35 cellular contexts compared by ENCODE assay signal in genomic region chr17:41420134-41420533, GRCh38. TPM values are rescaled to one million over a fixed set of nuclear protein-coding genes. Genes with fewer than 3 reads are reported as not detected.
A peak's percentile ranks its signal among the peaks of the same experiment; 100 is the strongest.
DNase-seq lines count a peak whose midpoint lies in the region; ATAC-seq and TF ChIP-seq lines count a peak whose summit lies in the region.
"Had no signal": no experiment of that assay in that cellular context is flagged by ENCODE, and none has a peak within 500 bp of the region (broad histone marks: within the 10 kb centered on the region; RNA-seq: fewer than 3 reads in every experiment).

No MANE protein-coding gene starts in this region.

- no peak overlapping the region for H3K4me3 ChIP-seq in fibroblast of the aortic adventitia (ENCODE audit: low read depth, low read length)
- H3K4me3 ChIP-seq: A549, Peyer's patch, transverse colon had no signal

- H3K9me3 Mint-ChIP-seq in MCF 10A (ENCODE audit: unreplicated experiment) = no peaks in the 10 kb centered on the region
- H3K9me3 Mint-ChIP-seq: activated CD4-positive, alpha-beta memory T cell treated with anti-CD3 and anti-CD28 coated beads for 36 hours; activated naive CD4-positive, alpha-beta T cell treated with anti-CD3 and anti-CD28 coated beads, Interleukin-2, amount 50 U/mL, for 24 hours; activated T-helper 17 cell treated with anti-CD3 and anti-CD28 coated beads, Interleukin-2, amount 50 U/mL, for 72 hours; naive thymus-derived CD8-positive, alpha-beta T cell; stimulated activated naive CD8-positive, alpha-beta T cell treated with anti-CD3 and anti-CD28 coated beads, Interleukin-15, amount 100 ng/mL, for 72 hours; T-helper 1 cell treated with Interleukin-12 subunit alpha and Interleukin-12 subunit beta and Interleukin-4 antibody, amounts not matched to agents 30 μg/mL and 1 μg/mL, for 36 hours had no signal

- H3K27ac Mint-ChIP-seq in MCF 10A (ENCODE audit: low read depth, unreplicated experiment) = peak overlapping the region; percentile 39
- H3K27ac Mint-ChIP-seq: activated CD4-positive, alpha-beta memory T cell treated with anti-CD3 and anti-CD28 coated beads for 36 hours; activated naive CD4-positive, alpha-beta T cell treated with anti-CD3 and anti-CD28 coated beads, Interleukin-2, amount 50 U/mL, for 24 hours; activated T-helper 17 cell treated with anti-CD3 and anti-CD28 coated beads, Interleukin-2, amount 50 U/mL, for 72 hours; stimulated activated naive CD8-positive, alpha-beta T cell treated with anti-CD3 and anti-CD28 coated beads, Interleukin-15, amount 100 ng/mL, for 72 hours; T-helper 1 cell treated with Interleukin-12 subunit alpha and Interleukin-12 subunit beta and Interleukin-4 antibody, amounts not matched to agents 30 μg/mL and 1 μg/mL, for 36 hours had no signal

- no peak for TF ChIP-seq CTCF in MCF 10A (IDR thresholded peaks at IDR 0.05; ENCODE audit: unreplicated experiment)
- no peak for TF ChIP-seq CTCF in fibroblast of the aortic adventitia (IDR thresholded peaks at IDR 0.05; ENCODE audit: insufficient read depth, low read length)

- intact Hi-C loops in MCF 10A (cut with micrococcal nuclease) = no loop called here

- POLR2A ChIA-PET in MCF 10A (lab: Yijun Ruan, JAX) = interaction anchor here (1.1 to 2.4 kb wide), 5 partner anchors 12 to 233 kb away, joined by 3 to 13 read pairs (median 7); no protein-coding TSS in a partner anchor

- peaks cover 32% of the 10 kb centered on the region for H3K4me1 Mint-ChIP-seq in MCF 10A (ENCODE audit: insufficient read depth, unreplicated experiment)

- no peaks in the 10 kb centered on the region for H3K27me3 Mint-ChIP-seq in MCF 10A (ENCODE audit: insufficient read depth, unreplicated experiment)
- H3K27me3 Mint-ChIP-seq: activated CD4-positive, alpha-beta memory T cell treated with anti-CD3 and anti-CD28 coated beads for 36 hours; activated naive CD4-positive, alpha-beta T cell treated with anti-CD3 and anti-CD28 coated beads, Interleukin-2, amount 50 U/mL, for 24 hours; activated T-helper 17 cell treated with anti-CD3 and anti-CD28 coated beads, Interleukin-2, amount 50 U/mL, for 72 hours; stimulated activated naive CD8-positive, alpha-beta T cell treated with anti-CD3 and anti-CD28 coated beads, Interleukin-15, amount 100 ng/mL, for 72 hours had no signal

- DNase-seq in AG20443 (ENCODE audit: low spot score) (peak; percentile 49), NCI-H226 (peak; percentile 51), MCF 10A (ENCODE audit: unreplicated experiment) (peak; percentile 62), fibroblast of the aortic adventitia (ENCODE audit: low read depth) (peak; percentile 51), NCI-H1105 (lab: John Stamatoyannopoulos, UW) (no peak), nucleus accumbens (lab: John Stamatoyannopoulos, UW) (no peak)
- DNase-seq: activated CD4-positive, alpha-beta memory T cell treated with anti-CD3 and anti-CD28 coated beads for 36 hours; activated CD4-positive, CD25-positive, alpha-beta regulatory T cell treated with anti-CD3 and anti-CD28 coated beads, Interleukin-2, amount 50 U/mL, for 72 hours; anterior cingulate cortex; BE2C; dermis blood vessel endothelial cell; DMS53; GF-D8; head of caudate nucleus; Karpas-422; kidney; NCI-H187; NCI-H2171; NCI-H524 treated with DMSO at 0.1 percent for 48 hours; NK-92 treated with Interleukin-12 subunit alpha and Interleukin-12 subunit beta, amount 100 ng/mL, for 24 hours; Peyer's patch; retina; small intestine; stimulated activated CD8-positive, alpha-beta memory T cell treated with anti-CD3 and anti-CD28 coated beads, Interleukin-4, amount 100 ng/mL, for 48 hours; stimulated activated naive CD8-positive, alpha-beta T cell treated with anti-CD3 and anti-CD28 coated beads, Interleukin-15, amount 100 ng/mL, for 72 hours; transverse colon had no signal

- CTCF ChIA-PET in MCF 10A (lab: Yijun Ruan, JAX) = interaction anchor here (0.6 to 0.9 kb wide), 2 partner anchors 17 to 98 kb away, joined by 3 read pairs; no protein-coding TSS in a partner anchor

- H3K36me3 Mint-ChIP-seq in MCF 10A (ENCODE audit: insufficient read depth, unreplicated experiment) = no peaks in the 10 kb centered on the region
- H3K36me3 Mint-ChIP-seq: activated CD4-positive, alpha-beta memory T cell treated with anti-CD3 and anti-CD28 coated beads for 36 hours; activated naive CD4-positive, alpha-beta T cell treated with anti-CD3 and anti-CD28 coated beads, Interleukin-2, amount 50 U/mL, for 24 hours; naive thymus-derived CD8-positive, alpha-beta T cell had no signal

- no peak overlapping the region for H3K4me3 Mint-ChIP-seq in MCF 10A (ENCODE audit: unreplicated experiment)
- H3K4me3 Mint-ChIP-seq: activated CD4-positive, alpha-beta memory T cell treated with anti-CD3 and anti-CD28 coated beads for 36 hours; activated naive CD4-positive, alpha-beta T cell treated with anti-CD3 and anti-CD28 coated beads, Interleukin-2, amount 50 U/mL, for 24 hours; activated T-helper 17 cell treated with anti-CD3 and anti-CD28 coated beads, Interleukin-2, amount 50 U/mL, for 72 hours; naive thymus-derived CD8-positive, alpha-beta T cell; stimulated activated naive CD8-positive, alpha-beta T cell treated with anti-CD3 and anti-CD28 coated beads, Interleukin-15, amount 100 ng/mL, for 72 hours; T-helper 1 cell treated with Interleukin-12 subunit alpha and Interleukin-12 subunit beta and Interleukin-4 antibody, amounts not matched to agents 30 μg/mL and 1 μg/mL, for 36 hours had no signal

- ATAC-seq in HG02759 (IDR thresholded peaks at IDR 0.05; ENCODE audit: unreplicated experiment) (no peak), HG03139 (IDR thresholded peaks at IDR 0.05; ENCODE audit: unreplicated experiment) (no peak)
- ATAC-seq: A549; activated T-helper 17 cell treated with anti-CD3 and anti-CD28 coated beads, Interleukin-2, amount 50 U/mL, for 72 hours; stimulated activated naive CD8-positive, alpha-beta T cell treated with anti-CD3 and anti-CD28 coated beads, Interleukin-15, amount 100 ng/mL, for 72 hours had no signal

- no TSS peak for BruUV-seq in MCF 10A (replicated peaks; lab: Mats Ljungman, UMichigan)

RNA-seq across cellular contexts. Expression of gene KRT37, which starts 4.3 kb away (rescaled TPM):
- total RNA-seq in MCF 10A (2022) = not detected in 2 replicates
- total RNA-seq in fibroblast of the aortic adventitia (ENCODE audit: low replicate concordance) = not detected in 2 replicates
- total RNA-seq: activated CD4-positive, alpha-beta memory T cell treated with anti-CD3 and anti-CD28 coated beads for 36 hours; activated T-helper 17 cell treated with anti-CD3 and anti-CD28 coated beads, Interleukin-2, amount 50 U/mL, for 72 hours; dermis blood vessel endothelial cell; kidney; lower leg skin; naive thymus-derived CD8-positive, alpha-beta T cell; osteocyte; Peyer's patch; transverse colon had no signal

RNA-seq across cellular contexts. Expression of gene KRT38, which starts 20.6 kb away (rescaled TPM):
- total RNA-seq in MCF 10A (2022) (not detected in 2 replicates), fibroblast of the aortic adventitia (ENCODE audit: low replicate concordance) (not detected in 2 replicates)
- total RNA-seq: activated CD4-positive, alpha-beta memory T cell treated with anti-CD3 and anti-CD28 coated beads for 36 hours; activated T-helper 17 cell treated with anti-CD3 and anti-CD28 coated beads, Interleukin-2, amount 50 U/mL, for 72 hours; dermis blood vessel endothelial cell; kidney; naive thymus-derived CD8-positive, alpha-beta T cell; osteocyte; Peyer's patch; transverse colon had no signal

RNA-seq across cellular contexts. Expression of gene KRT31, which starts 22.7 kb away (rescaled TPM):
- total RNA-seq in MCF 10A (2022) = not detected in 2 replicates
- 0.09 TPM in 1 of 2 replicates, not detected in the other for total RNA-seq in fibroblast of the aortic adventitia (ENCODE audit: low replicate concordance)
- total RNA-seq: activated CD4-positive, alpha-beta memory T cell treated with anti-CD3 and anti-CD28 coated beads for 36 hours; activated T-helper 17 cell treated with anti-CD3 and anti-CD28 coated beads, Interleukin-2, amount 50 U/mL, for 72 hours; dermis blood vessel endothelial cell; kidney; naive thymus-derived CD8-positive, alpha-beta T cell; osteocyte; Peyer's patch; transverse colon had no signal

RNA-seq across cellular contexts. Expression of gene KRT34, which starts 38.0 kb away (rescaled TPM):
- 0.40 and 0.42 TPM in 2 replicates for total RNA-seq in MCF 10A (2022)
- total RNA-seq in fibroblast of the aortic adventitia (ENCODE audit: low replicate concordance) = 0.45 TPM in 1 of 2 replicates, not detected in the other
- total RNA-seq: activated CD4-positive, alpha-beta memory T cell treated with anti-CD3 and anti-CD28 coated beads for 36 hours; activated T-helper 17 cell treated with anti-CD3 and anti-CD28 coated beads, Interleukin-2, amount 50 U/mL, for 72 hours; kidney; naive thymus-derived CD8-positive, alpha-beta T cell; osteocyte; Peyer's patch; transverse colon had no signal

RNA-seq across cellular contexts. Expression of gene KRT32, which starts 47.1 kb away (rescaled TPM):
- total RNA-seq in MCF 10A (2022) = not detected in 2 replicates
- total RNA-seq in fibroblast of the aortic adventitia (ENCODE audit: low replicate concordance) = 0.09 TPM in 1 of 2 replicates, not detected in the other
- total RNA-seq: activated CD4-positive, alpha-beta memory T cell treated with anti-CD3 and anti-CD28 coated beads for 36 hours; activated T-helper 17 cell treated with anti-CD3 and anti-CD28 coated beads, Interleukin-2, amount 50 U/mL, for 72 hours; dermis blood vessel endothelial cell; kidney; naive thymus-derived CD8-positive, alpha-beta T cell; osteocyte; Peyer's patch; transverse colon had no signal

Comparison
In these comparisons a context has a peak if more than half of its experiments do, and no peak if none do; other contexts are left out.
1. DNase-seq: peak in AG20443 (single experiment), NCI-H226 (single experiment), MCF 10A (single experiment) and fibroblast of the aortic adventitia (single experiment); none in NCI-H1105 (single experiment) and nucleus accumbens (0 of 56).